12 cellular contexts compared by ENCODE assay signal in genomic region chr15:31489281-31489680, GRCh38.
DNase-seq lines count a peak whose midpoint lies in the region; ATAC-seq, FAIRE-seq and TF ChIP-seq lines count a peak whose summit lies in the region.
"Had no signal": no experiment of that assay in that cellular context is flagged by ENCODE, and none has a peak within 500 bp of the region (broad histone marks: within the 10 kb centered on the region; RNA-seq: fewer than 3 reads in every experiment).

No MANE protein-coding gene starts in this region.

- H3K36me3 Mint-ChIP-seq in activated T-cell treated with anti-CD3 and anti-CD28 coated beads, Interleukin-2, amount 50 U/mL, for 24 hours (ENCODE audit: low read depth), result peaks cover 7% of the 10 kb centered on the region

- WGBS in sigmoid colon, 2 donors, result 91 to 98% methylated on average over 2 of the region's 2 CpGs

- DNase-seq in GM12892 (ENCODE audit: insufficient read length) (no peak), fibroblast of lung (ENCODE audit: low read depth in 2 of 2) (no peak), sigmoid colon (no peak), NCI-H2081 treated with DMSO at 0.1 percent for 48 hours (lab: John Stamatoyannopoulos, UW) (no peak)
- DNase-seq in stimulated activated naive CD8-positive, alpha-beta T cell treated with anti-CD3 and anti-CD28 coated beads, Interleukin-15, Interleukin-2, amounts not matched to agents 100 U/mL and 50 U/mL, for 24 hours, result no peak
- no peak for DNase-seq in activated T-cell treated with anti-CD3 and anti-CD28 coated beads, Interleukin-2, amount 50 U/mL, for 24 hours
- DNase-seq: NCI-H446 treated with DMSO at 0.1 percent for 48 hours; NK-92 treated with Interleukin-12 subunit alpha and Interleukin-12 subunit beta, amount 100 ng/mL, for 24 hours had no signal

- H3K9me3 ChIP-seq in OCI-LY1 (ENCODE audit: low read length) (peaks cover 10% of the 10 kb centered on the region), fibroblast of lung (ENCODE audit: control insufficient read depth, insufficient read depth, low read depth, low read length) (no peaks in the 10 kb centered on the region), sigmoid colon (peaks cover 0 to 4% (median 0%) of the 10 kb centered on the region in 4 donors)

- H3K27ac Mint-ChIP-seq in activated T-cell treated with anti-CD3 and anti-CD28 coated beads, Interleukin-2, amount 50 U/mL, for 24 hours, result no peak overlapping the region
- H3K27ac Mint-ChIP-seq: activated naive CD8-positive, alpha-beta T cell had no signal

- TF ChIP-seq CTCF in OCI-LY1 (IDR thresholded peaks at IDR 0.05; ENCODE audit: low read length), result no peak
- no peak for TF ChIP-seq CTCF in fibroblast of lung (conservative IDR thresholded peaks at IDR 0.05 in 1 of 2, IDR thresholded peaks at IDR 0.05 in 1 of 2; ENCODE audit: low read depth in 1 of 2, low read length in 2 of 2)
- no peak for TF ChIP-seq CTCF in sigmoid colon (IDR thresholded peaks at IDR 0.05)

- no peak for TF ChIP-seq EP300 in sigmoid colon (IDR thresholded peaks at IDR 0.05)

- no peak for TF ChIP-seq POLR2A in GM12892 (IDR thresholded peaks at IDR 0.05; ENCODE audit: low read depth, low read length)
- TF ChIP-seq POLR2A in sigmoid colon (IDR thresholded peaks at IDR 0.05), result no peak

- H3K4me3 Mint-ChIP-seq in activated T-cell treated with anti-CD3 and anti-CD28 coated beads, Interleukin-2, amount 50 U/mL, for 24 hours, result no peak overlapping the region
- H3K4me3 Mint-ChIP-seq: activated naive CD8-positive, alpha-beta T cell; T-cell had no signal

- H3K4me1 ChIP-seq in OCI-LY1 (ENCODE audit: insufficient read depth, low read length, severe bottlenecking) (peaks cover 38% of the 10 kb centered on the region), fibroblast of lung (ENCODE audit: control insufficient read depth, extremely low read depth, insufficient read depth, low read length) (peaks cover 23% of the 10 kb centered on the region), sigmoid colon (peaks cover 0 to 20% (median 16%) of the 10 kb centered on the region in 4 donors)

- H3F3A ChIP-seq in OCI-LY1 (ENCODE audit: insufficient read depth, low read length), result no peaks in the 10 kb centered on the region

- H3K9ac ChIP-seq in OCI-LY1 (ENCODE audit: low read length) (no peak overlapping the region), fibroblast of lung (ENCODE audit: insufficient read depth, low read length) (no peak overlapping the region)

- H3K27ac ChIP-seq in OCI-LY1 (ENCODE audit: low read depth, low read length, poor library complexity, severe bottlenecking), result peak overlapping the region; percentile 30
- H3K27ac ChIP-seq in fibroblast of lung (ENCODE audit: insufficient read depth, low read length), result peak overlapping the region; percentile 34
- H3K27ac ChIP-seq in sigmoid colon, result peak overlapping the region in 3 of 4 donors; percentile 9 to 60 (median 45)
- H3K27ac ChIP-seq: HL-60 had no signal

- H3K9me3 Mint-ChIP-seq in activated T-cell treated with anti-CD3 and anti-CD28 coated beads, Interleukin-2, amount 50 U/mL, for 24 hours, result peaks cover 11% of the 10 kb centered on the region

- peaks cover 61% of the 10 kb centered on the region for H3K4me1 Mint-ChIP-seq in activated T-cell treated with anti-CD3 and anti-CD28 coated beads, Interleukin-2, amount 50 U/mL, for 24 hours (ENCODE audit: low read depth)

- no peaks in the 10 kb centered on the region for H4K20me1 ChIP-seq in OCI-LY1 (ENCODE audit: insufficient read depth, low read length)
- H4K20me1 ChIP-seq in fibroblast of lung (ENCODE audit: control insufficient read depth, extremely low read depth, insufficient read depth, low read length), result no peaks in the 10 kb centered on the region

- no peaks in the 10 kb centered on the region for H3K79me2 ChIP-seq in OCI-LY1 (ENCODE audit: insufficient read depth, low read length)
- no peaks in the 10 kb centered on the region for H3K79me2 ChIP-seq in fibroblast of lung (ENCODE audit: control insufficient read depth, insufficient read depth, low read length)

- H3K9me2 ChIP-seq in OCI-LY1 (ENCODE audit: low read depth, low read length), result no peaks in the 10 kb centered on the region

- intact Hi-C loops in sigmoid colon (cut with DNase I), result loop anchor here (2.0 to 5.0 kb wide), 3 partner anchors 122 to 497 kb away; partner anchors contain the start of gene MTMR10

- H3K4me2 ChIP-seq in OCI-LY1 (ENCODE audit: low read length), result no peak overlapping the region
- H3K4me2 ChIP-seq in fibroblast of lung (ENCODE audit: extremely low read depth, insufficient read depth, low read length), result no peak overlapping the region

- H3K4me3 ChIP-seq in OCI-LY1 (ENCODE audit: low read depth, low read length, poor library complexity, severe bottlenecking) (no peak overlapping the region), fibroblast of lung (replicated peaks in 1 of 4; ENCODE audit: control extremely low read depth in 1 of 4, insufficient read depth in 1 of 4, low read depth in 3 of 4, low read length in 4 of 4) (no peak overlapping the region), sigmoid colon (no peak overlapping the region)

- no peaks in the 10 kb centered on the region; the same call in 1 of the 2 replicates for H3K36me3 ChIP-seq in OCI-LY1 (ENCODE audit: insufficient read depth, low read length)
- no peaks in the 10 kb centered on the region for H3K36me3 ChIP-seq in fibroblast of lung (ENCODE audit: control insufficient read depth, insufficient read depth, low read length)
- H3K36me3 ChIP-seq in sigmoid colon, result no peaks in the 10 kb centered on the region

- H3K27me3 Mint-ChIP-seq in activated T-cell treated with anti-CD3 and anti-CD28 coated beads, Interleukin-2, amount 50 U/mL, for 24 hours, result peaks cover under 1% of the 10 kb centered on the region
- H3K27me3 Mint-ChIP-seq: activated naive CD8-positive, alpha-beta T cell had no signal

- peak; percentile 67 for FAIRE-seq in GM12892 (lab: Jason Lieb, UNC)

- H3K27me3 ChIP-seq in OCI-LY1 (ENCODE audit: insufficient read depth, low read length) (no peaks in the 10 kb centered on the region; the same call in 1 of the 2 replicates), fibroblast of lung (ENCODE audit: control insufficient read depth, insufficient read depth, low read length) (no peaks in the 10 kb centered on the region), sigmoid colon (peaks cover 0 to 13% (median 1%) of the 10 kb centered on the region in 3 donors)

- no peak for ATAC-seq in stimulated activated naive CD8-positive, alpha-beta T cell treated with anti-CD3 and anti-CD28 coated beads, Interleukin-15, Interleukin-2, amounts not matched to agents 100 U/mL and 50 U/mL, for 24 hours

- H2AFZ ChIP-seq in OCI-LY1 (ENCODE audit: low read length) (no peak overlapping the region), fibroblast of lung (ENCODE audit: low read length) (no peak overlapping the region)
